9 cellular contexts compared by ENCODE assay signal in the genomic region with DNA sequence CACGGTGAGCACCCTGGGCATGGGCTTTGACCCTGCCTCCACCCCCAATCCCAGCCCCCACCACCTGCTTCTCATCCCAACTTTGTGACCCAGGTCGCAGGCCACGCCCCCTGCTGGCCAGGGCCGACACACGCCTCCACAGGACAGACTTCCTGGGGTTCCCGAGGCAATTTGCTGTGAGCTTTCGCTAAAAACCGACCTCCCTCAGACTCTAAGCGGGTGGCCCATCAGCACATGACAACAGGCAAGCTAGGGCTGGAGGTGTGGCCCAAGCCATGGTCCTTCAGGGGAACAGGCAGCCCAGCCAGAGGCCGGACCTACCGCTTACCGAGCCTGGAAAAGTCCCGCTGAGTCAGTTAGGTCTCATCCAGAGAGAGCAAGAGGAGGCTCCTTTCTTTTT. TPM values are rescaled to one million over a fixed set of nuclear protein-coding genes. Genes with fewer than 3 reads are reported as not detected.
DNase-seq lines count a peak whose midpoint lies in the region; ATAC-seq, FAIRE-seq and TF ChIP-seq lines count a peak whose summit lies in the region.
"Had no signal": no experiment of that assay in that cellular context is flagged by ENCODE, and none has a peak within 500 bp of the region (broad histone marks: within the 10 kb centered on the region; RNA-seq: fewer than 3 reads in every experiment).

No MANE protein-coding gene starts in this region.

- DNase-seq in MG63 (peak; percentile 33), right lobe of liver (peak in 2 of 3 donors; percentile 41 to 52), SW 1271 (lab: John Stamatoyannopoulos, UW) (no peak), NCI-H1092 (lab: John Stamatoyannopoulos, UW) (no peak), frontal cortex (ENCODE audit: low spot score in 2 of 2) (no peak), NCI-H1694 treated with DMSO at 0.1 percent for 48 hours (lab: John Stamatoyannopoulos, UW) (no peak)
- peak; percentile 15 for DNase-seq in activated T-cell treated with anti-CD3 and anti-CD28 coated beads, Interleukin-2, amount 50 U/mL, for 4 hours

- H3K27ac ChIP-seq in right lobe of liver: no peak overlapping the region

- 29% methylated on average over 5 of the region's 13 CpGs for WGBS in right lobe of liver (ENCODE audit: insufficient coverage, low coverage, low lambda C conversion rate, missing lambda C conversion rate)

- no peak for FAIRE-seq in frontal cortex (lab: Jason Lieb, UNC)
- FAIRE-seq: TTC549 had no signal

- no peaks in the 10 kb centered on the region for H3K4me1 Mint-ChIP-seq in activated T-cell treated with anti-CD3 and anti-CD28 coated beads, Interleukin-2, amount 50 U/mL, for 4 hours (ENCODE audit: low read depth)

- TF ChIP-seq CTCF in GM12873 (IDR thresholded peaks at IDR 0.05; ENCODE audit: insufficient read depth, low read depth, low read length, missing control alignments): peak; percentile 74
- TF ChIP-seq CTCF in right lobe of liver (IDR thresholded peaks at IDR 0.05): peak; percentile 14 to 51 (median 42)

- H3K4me3 Mint-ChIP-seq in activated T-cell treated with anti-CD3 and anti-CD28 coated beads, Interleukin-2, amount 50 U/mL, for 4 hours: no peak overlapping the region

- H3K36me3 Mint-ChIP-seq in activated T-cell treated with anti-CD3 and anti-CD28 coated beads, Interleukin-2, amount 50 U/mL, for 4 hours (ENCODE audit: insufficient read depth): no peaks in the 10 kb centered on the region

- H3K4me1 ChIP-seq in right lobe of liver: no peaks in the 10 kb centered on the region

- no peaks in the 10 kb centered on the region for H3K36me3 ChIP-seq in MG63
- H3K36me3 ChIP-seq in right lobe of liver: no peaks in the 10 kb centered on the region

- no peak for TF ChIP-seq POLR2A in right lobe of liver (IDR thresholded peaks at IDR 0.05)

- H3K4me3 ChIP-seq in MG63 (no peak overlapping the region), right lobe of liver (no peak overlapping the region)

- ATAC-seq in activated T-cell treated with anti-CD3 and anti-CD28 coated beads, Interleukin-2, amount 50 U/mL, for 4 hours: peak in 1 of 2 donors; percentile 34
- ATAC-seq in right lobe of liver: peak; percentile 15 to 52 (median 45)

- peaks cover 16% of the 10 kb centered on the region for H3K27me3 Mint-ChIP-seq in activated T-cell treated with anti-CD3 and anti-CD28 coated beads, Interleukin-2, amount 50 U/mL, for 4 hours (ENCODE audit: low read depth)

- intact Hi-C loops in right lobe of liver (cut with DNase I): no loop called here

- H3K9me3 ChIP-seq in MG63 (no peaks in the 10 kb centered on the region), right lobe of liver (no peaks in the 10 kb centered on the region)

- H3K27me3 ChIP-seq in MG63: no peaks in the 10 kb centered on the region; the same call in 1 of the 2 replicates
- no peaks in the 10 kb centered on the region for H3K27me3 ChIP-seq in right lobe of liver

- no peaks in the 10 kb centered on the region for H3K9me3 Mint-ChIP-seq in activated T-cell treated with anti-CD3 and anti-CD28 coated beads, Interleukin-2, amount 50 U/mL, for 4 hours

RNA-seq across cellular contexts. Expression of a gene that starts 31.9 kb away (rescaled TPM):
- total RNA-seq in MG63 (2014; rRNA removed; shearing (Covaris generic); ENCODE audit: low replicate concordance): not detected in 2 replicates
- total RNA-seq in activated T-cell treated with anti-CD3 and anti-CD28 coated beads, Interleukin-2, amount 50 U/mL, for 4 hours: not detected
- not detected for total RNA-seq in right lobe of liver
- total RNA-seq in frontal cortex: 0.41 TPM

Comparison
In these comparisons a context has a peak if more than half of its experiments do, and no peak if none do; other contexts are left out.
1. DNase-seq: peak in MG63 (single experiment), activated T-cell treated with anti-CD3 and anti-CD28 coated beads, Interleukin-2, amount 50 U/mL, for 4 hours (single experiment) and right lobe of liver (2 of 3); none in SW 1271 (0 of 2), NCI-H1092 (single experiment), frontal cortex (0 of 2) and NCI-H1694 treated with DMSO at 0.1 percent for 48 hours (single experiment).